2 cellular contexts compared by ENCODE assay signal in genomic region chr16:4472880-4473279, GRCh38.
TF ChIP-seq lines count a peak whose summit lies in the region.

No MANE protein-coding gene starts in this region.

TF ChIP-seq in HCT116, 20 proteins besides CTCF, POLR2A, EP300 and RAD21:
- no peak for TF ChIP-seq JUND (IDR thresholded peaks at IDR 0.05)
- TF ChIP-seq MAX (IDR thresholded peaks at IDR 0.05): no peak
- TF ChIP-seq YY1 (IDR thresholded peaks at IDR 0.05; ENCODE audit: extremely low read depth, insufficient replicate concordance, low read depth, low read length): no peak
- no peak for TF ChIP-seq REST (IDR thresholded peaks at IDR 0.05; ENCODE audit: low read depth)
- TF ChIP-seq ZFX (IDR thresholded peaks at IDR 0.05): no peak
- no peak for TF ChIP-seq ATF3 (IDR thresholded peaks at IDR 0.05)
- no peak for TF ChIP-seq FOSL1 (IDR thresholded peaks at IDR 0.05; ENCODE audit: low read depth)
- TF ChIP-seq SIN3A (IDR thresholded peaks at IDR 0.05; ENCODE audit: low read depth): no peak
- TF ChIP-seq EZH2phosphoT487 (IDR thresholded peaks at IDR 0.05; ENCODE audit: borderline replicate concordance): no peak
- no peak for TF ChIP-seq TCF7L2 (IDR thresholded peaks at IDR 0.05; ENCODE audit: borderline replicate concordance, extremely low read depth, insufficient read depth, insufficient read length)
- TF ChIP-seq EGR1 (IDR thresholded peaks at IDR 0.05; ENCODE audit: low read depth): no peak
- TF ChIP-seq EZH2 (IDR thresholded peaks at IDR 0.05): no peak
- TF ChIP-seq CBX3 (IDR thresholded peaks at IDR 0.05; ENCODE audit: low read depth): no peak
- no peak for TF ChIP-seq POLR2AphosphoS5 (IDR thresholded peaks at IDR 0.05; ENCODE audit: low read depth, low read length)
- TF ChIP-seq SRF (IDR thresholded peaks at IDR 0.05; ENCODE audit: low read depth): no peak
- no peak for TF ChIP-seq ELF1 (IDR thresholded peaks at IDR 0.05; ENCODE audit: borderline replicate concordance, low read depth)
- TF ChIP-seq ZBTB33 (IDR thresholded peaks at IDR 0.05; ENCODE audit: extremely low read depth, insufficient replicate concordance, low read length): no peak
- no peak for TF ChIP-seq ZNF274 (IDR thresholded peaks at IDR 0.05; ENCODE audit: low read depth, low read length)
- no peak for TF ChIP-seq SP1 (IDR thresholded peaks at IDR 0.05; ENCODE audit: low read depth)
- no peak for TF ChIP-seq CEBPB (IDR thresholded peaks at IDR 0.05; ENCODE audit: low read depth)
TF ChIP-seq in HCT116: peak in this region for 0.

TF ChIP-seq in liver, 16 proteins besides CTCF, POLR2A, EP300 and RAD21:
- no peak for TF ChIP-seq YY1 (IDR thresholded peaks at IDR 0.05)
- TF ChIP-seq GABPA (IDR thresholded peaks at IDR 0.05 in 1 of 2, conservative IDR thresholded peaks at IDR 0.05 in 1 of 2): no peak
- peak; percentile 64 to 78 for TF ChIP-seq RXRA (IDR thresholded peaks at IDR 0.05)
- TF ChIP-seq HNF4A (conservative IDR thresholded peaks at IDR 0.05): peak; percentile 45 to 56
- TF ChIP-seq HNF4G (IDR thresholded peaks at IDR 0.05): no peak
- peak; percentile 24 for TF ChIP-seq SP1 (IDR thresholded peaks at IDR 0.05)
